In genomic region chr10:27252267-27253000, GRCh38 we compare ENCODE assay signal across 8 cellular contexts.
DNase-seq lines count a peak whose midpoint lies in the region; ATAC-seq and TF ChIP-seq lines count a peak whose summit lies in the region.

No MANE protein-coding gene starts in this region.

- TF ChIP-seq POLR2A in GM18951 (IDR thresholded peaks at IDR 0.05; ENCODE audit: extremely low read depth, insufficient read depth, insufficient read length), result peak; percentile 56

- H3K4me3 ChIP-seq in astrocyte of the spinal cord (ENCODE audit: low read depth, low read length), result peak overlapping the region; percentile 44

- DNase-seq in T-helper 2 cell (peak; percentile 50 to 86 (median 69)), astrocyte of the spinal cord (ENCODE audit: low read depth, low spot score) (peak; percentile 29), kidney tubule cell (ENCODE audit: low spot score) (peak; percentile 64), GDM1 (lab: John Stamatoyannopoulos, UW) (no peak)
- peak; percentile 76 to 85 for DNase-seq in stimulated activated CD4-positive, alpha-beta T cell treated with anti-CD3 and anti-CD28 coated beads, Interleukin-4, amount 100 ng/mL, for 4 hours

- H3K27ac ChIP-seq in 22Rv1, result peak overlapping the region; percentile 56

- peak; percentile 98 for ATAC-seq in HG03159 (IDR thresholded peaks at IDR 0.05; ENCODE audit: unreplicated experiment)

- TF ChIP-seq CTCF in 22Rv1 (IDR thresholded peaks at IDR 0.05) (peak; percentile 84), astrocyte of the spinal cord (IDR thresholded peaks at IDR 0.05; ENCODE audit: low read depth, low read length) (peak; percentile 37)

- in situ Hi-C loops in GM18951 (cut with MboI; ENCODE audit: low sequenced_read_pairs, unreplicated experiment) (no loop called here), astrocyte of the spinal cord (cut with HindIII; ENCODE audit: low sequenced_read_pairs) (no loop called here)
